1 cellular context compared by ENCODE assay signal in the genomic region with DNA sequence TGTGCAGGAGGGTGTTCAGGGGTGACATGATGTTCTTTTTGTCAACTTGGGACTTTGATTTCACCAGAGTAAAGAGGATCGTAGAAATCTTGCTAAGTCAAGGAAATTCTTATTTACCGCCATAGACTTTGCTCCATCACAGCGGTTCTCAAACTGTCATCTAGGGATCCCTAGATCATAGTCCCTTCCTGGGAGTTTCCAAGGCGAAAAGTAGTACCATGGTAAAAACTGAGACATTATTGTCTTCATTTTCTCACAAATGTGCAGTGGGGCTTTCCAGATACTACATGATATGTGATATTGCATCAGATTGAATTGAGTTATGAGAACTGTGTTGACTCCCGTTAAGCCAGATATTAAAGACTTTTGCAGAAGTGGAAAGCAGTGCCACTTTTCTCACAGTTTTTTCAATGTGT.
TF ChIP-seq lines count a peak whose summit lies in the region.

No MANE protein-coding gene starts in this region.

TF ChIP-seq in GM23338, 12 proteins besides CTCF, POLR2A, EP300 and RAD21 (continued from another document):
- TF ChIP-seq, protein P1, sequence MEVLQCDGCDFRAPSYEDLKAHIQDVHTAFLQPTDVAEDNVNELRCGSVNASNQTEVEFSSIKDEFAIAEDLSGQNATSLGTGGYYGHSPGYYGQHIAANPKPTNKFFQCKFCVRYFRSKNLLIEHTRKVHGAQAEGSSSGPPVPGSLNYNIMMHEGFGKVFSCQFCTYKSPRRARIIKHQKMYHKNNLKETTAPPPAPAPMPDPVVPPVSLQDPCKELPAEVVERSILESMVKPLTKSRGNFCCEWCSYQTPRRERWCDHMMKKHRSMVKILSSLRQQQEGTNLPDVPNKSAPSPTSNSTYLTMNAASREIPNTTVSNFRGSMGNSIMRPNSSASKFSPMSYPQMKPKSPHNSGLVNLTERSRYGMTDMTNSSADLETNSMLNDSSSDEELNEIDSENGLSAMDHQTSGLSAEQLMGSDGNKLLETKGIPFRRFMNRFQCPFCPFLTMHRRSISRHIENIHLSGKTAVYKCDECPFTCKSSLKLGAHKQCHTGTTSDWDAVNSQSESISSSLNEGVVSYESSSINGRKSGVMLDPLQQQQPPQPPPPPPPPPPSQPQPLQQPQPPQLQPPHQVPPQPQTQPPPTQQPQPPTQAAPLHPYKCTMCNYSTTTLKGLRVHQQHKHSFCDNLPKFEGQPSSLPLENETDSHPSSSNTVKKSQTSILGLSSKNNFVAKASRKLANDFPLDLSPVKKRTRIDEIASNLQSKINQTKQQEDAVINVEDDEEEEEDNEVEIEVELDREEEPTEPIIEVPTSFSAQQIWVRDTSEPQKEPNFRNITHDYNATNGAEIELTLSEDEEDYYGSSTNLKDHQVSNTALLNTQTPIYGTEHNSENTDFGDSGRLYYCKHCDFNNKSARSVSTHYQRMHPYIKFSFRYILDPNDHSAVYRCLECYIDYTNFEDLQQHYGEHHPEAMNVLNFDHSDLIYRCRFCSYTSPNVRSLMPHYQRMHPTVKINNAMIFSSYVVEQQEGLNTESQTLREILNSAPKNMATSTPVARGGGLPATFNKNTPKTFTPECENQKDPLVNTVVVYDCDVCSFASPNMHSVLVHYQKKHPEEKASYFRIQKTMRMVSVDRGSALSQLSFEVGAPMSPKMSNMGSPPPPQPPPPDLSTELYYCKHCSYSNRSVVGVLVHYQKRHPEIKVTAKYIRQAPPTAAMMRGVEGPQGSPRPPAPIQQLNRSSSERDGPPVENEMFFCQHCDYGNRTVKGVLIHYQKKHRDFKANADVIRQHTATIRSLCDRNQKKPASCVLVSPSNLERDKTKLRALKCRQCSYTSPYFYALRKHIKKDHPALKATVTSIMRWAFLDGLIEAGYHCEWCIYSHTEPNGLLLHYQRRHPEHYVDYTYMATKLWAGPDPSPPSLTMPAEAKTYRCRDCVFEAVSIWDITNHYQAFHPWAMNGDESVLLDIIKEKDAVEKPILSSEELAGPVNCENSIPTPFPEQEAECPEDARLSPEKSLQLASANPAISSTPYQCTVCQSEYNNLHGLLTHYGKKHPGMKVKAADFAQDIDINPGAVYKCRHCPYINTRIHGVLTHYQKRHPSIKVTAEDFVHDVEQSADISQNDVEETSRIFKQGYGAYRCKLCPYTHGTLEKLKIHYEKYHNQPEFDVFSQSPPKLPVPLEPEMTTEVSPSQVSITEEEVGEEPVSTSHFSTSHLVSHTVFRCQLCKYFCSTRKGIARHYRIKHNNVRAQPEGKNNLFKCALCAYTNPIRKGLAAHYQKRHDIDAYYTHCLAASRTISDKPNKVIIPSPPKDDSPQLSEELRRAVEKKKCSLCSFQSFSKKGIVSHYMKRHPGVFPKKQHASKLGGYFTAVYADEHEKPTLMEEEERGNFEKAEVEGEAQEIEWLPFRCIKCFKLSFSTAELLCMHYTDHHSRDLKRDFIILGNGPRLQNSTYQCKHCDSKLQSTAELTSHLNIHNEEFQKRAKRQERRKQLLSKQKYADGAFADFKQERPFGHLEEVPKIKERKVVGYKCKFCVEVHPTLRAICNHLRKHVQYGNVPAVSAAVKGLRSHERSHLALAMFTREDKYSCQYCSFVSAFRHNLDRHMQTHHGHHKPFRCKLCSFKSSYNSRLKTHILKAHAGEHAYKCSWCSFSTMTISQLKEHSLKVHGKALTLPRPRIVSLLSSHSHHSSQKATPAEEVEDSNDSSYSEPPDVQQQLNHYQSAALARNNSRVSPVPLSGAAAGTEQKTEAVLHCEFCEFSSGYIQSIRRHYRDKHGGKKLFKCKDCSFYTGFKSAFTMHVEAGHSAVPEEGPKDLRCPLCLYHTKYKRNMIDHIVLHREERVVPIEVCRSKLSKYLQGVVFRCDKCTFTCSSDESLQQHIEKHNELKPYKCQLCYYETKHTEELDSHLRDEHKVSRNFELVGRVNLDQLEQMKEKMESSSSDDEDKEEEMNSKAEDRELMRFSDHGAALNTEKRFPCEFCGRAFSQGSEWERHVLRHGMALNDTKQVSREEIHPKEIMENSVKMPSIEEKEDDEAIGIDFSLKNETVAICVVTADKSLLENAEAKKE (CRISPR knock-in tag; IDR thresholded peaks at IDR 0.05) = no peak
- TF ChIP-seq CREB1 (CRISPR knock-in tag; IDR thresholded peaks at IDR 0.05; ENCODE audit: low read depth) (no peak), EZH2 (IDR thresholded peaks at IDR 0.05; ENCODE audit: low read depth, unreplicated experiment) (no peak), ZNF331 (CRISPR knock-in tag; IDR thresholded peaks at IDR 0.05; ENCODE audit: low read depth) (no peak), POLR2AphosphoS5 (IDR thresholded peaks at IDR 0.05; ENCODE audit: low read depth) (no peak), EZH2phosphoT487 (IDR thresholded peaks at IDR 0.05; ENCODE audit: unreplicated experiment) (no peak), ZNF114 (CRISPR knock-in tag; IDR thresholded peaks at IDR 0.05) (no peak), REST (IDR thresholded peaks at IDR 0.05; ENCODE audit: unreplicated experiment) (no peak), JUNB (IDR thresholded peaks at IDR 0.05; ENCODE audit: unreplicated experiment) (no peak)
- TF ChIP-seq, protein P2, sequence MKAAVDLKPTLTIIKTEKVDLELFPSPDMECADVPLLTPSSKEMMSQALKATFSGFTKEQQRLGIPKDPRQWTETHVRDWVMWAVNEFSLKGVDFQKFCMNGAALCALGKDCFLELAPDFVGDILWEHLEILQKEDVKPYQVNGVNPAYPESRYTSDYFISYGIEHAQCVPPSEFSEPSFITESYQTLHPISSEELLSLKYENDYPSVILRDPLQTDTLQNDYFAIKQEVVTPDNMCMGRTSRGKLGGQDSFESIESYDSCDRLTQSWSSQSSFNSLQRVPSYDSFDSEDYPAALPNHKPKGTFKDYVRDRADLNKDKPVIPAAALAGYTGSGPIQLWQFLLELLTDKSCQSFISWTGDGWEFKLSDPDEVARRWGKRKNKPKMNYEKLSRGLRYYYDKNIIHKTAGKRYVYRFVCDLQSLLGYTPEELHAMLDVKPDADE (IDR thresholded peaks at IDR 0.05) = no peak
TF ChIP-seq in GM23338: peak in this region for 0.
